In genomic region chr12:10385181-10385613, GRCh38 we compare ENCODE assay signal across 1 cellular context.
TF ChIP-seq lines count a peak whose summit lies in the region.

No MANE protein-coding gene starts in this region.

TF ChIP-seq in HCT116, 20 proteins besides CTCF, POLR2A, EP300 and RAD21 (continued from another document):
- TF ChIP-seq SP1 (IDR thresholded peaks at IDR 0.05; ENCODE audit: low read depth), result no peak
TF ChIP-seq in HCT116: peak in this region for 0.
